ENCODE assay signal across 27 cellular contexts in the genomic region with DNA sequence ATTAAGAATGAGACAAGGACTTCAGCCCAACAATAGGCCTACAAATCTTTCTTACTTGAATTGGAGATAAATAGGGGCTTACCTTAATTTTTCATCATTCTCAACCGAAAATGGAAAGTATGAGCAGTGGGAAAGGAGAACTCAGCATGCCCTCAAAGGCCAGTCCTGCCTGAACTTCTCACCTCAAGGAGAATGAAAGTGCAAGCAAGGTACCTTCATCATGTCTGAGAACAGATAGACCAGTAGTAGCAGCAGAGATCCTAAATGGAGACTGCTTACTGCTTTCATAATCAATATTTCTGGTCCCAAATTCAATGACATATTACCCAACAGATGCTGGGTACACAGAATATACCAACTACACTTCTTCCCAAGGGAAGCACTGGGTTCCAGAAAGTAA.
"Had no signal": no experiment of that assay in that cellular context is flagged by ENCODE, and none has a peak within 500 bp of the region (broad histone marks: within the 10 kb centered on the region; RNA-seq: fewer than 3 reads in every experiment).

No MANE protein-coding gene starts in this region.

- H3K27me3 Mint-ChIP-seq: naive B cell; progenitor cell of endocrine pancreas; stimulated activated memory B cell treated with anti-CD40 and anti-IgM and Interleukin-4, amounts not matched to agents 10 μg/mL and 1 μg/mL and 100 μg/mL, for 72 hours had no signal

- H3K4me3 Mint-ChIP-seq: immature natural killer cell; mesothelial cell of epicardium; naive B cell; natural killer cell; nephron progenitor cell; stimulated activated memory B cell treated with anti-CD40 and anti-IgM and Interleukin-4, amounts not matched to agents 10 μg/mL and 1 μg/mL and 100 μg/mL, for 72 hours had no signal

- H3K36me3 Mint-ChIP-seq: immature natural killer cell; mesothelial cell of epicardium; naive B cell; natural killer cell; stimulated activated memory B cell treated with anti-CD40 and anti-IgM and Interleukin-4, amounts not matched to agents 10 μg/mL and 1 μg/mL and 100 μg/mL, for 72 hours had no signal

- H3K27ac ChIP-seq: left ventricle myocardium inferior, ovary, right atrium auricular region, right lobe of liver, stomach, testis, thyroid gland, transverse colon, upper lobe of left lung had no signal

- H3K36me3 ChIP-seq: left ventricle myocardium inferior, ovary, right atrium auricular region, right lobe of liver, stomach, thyroid gland, transverse colon, upper lobe of left lung had no signal

- H3K27me3 ChIP-seq: ovary, right atrium auricular region, right lobe of liver, stomach, testis, thyroid gland, transverse colon, upper lobe of left lung had no signal

- H3K9me3 Mint-ChIP-seq: immature natural killer cell; mesothelial cell of epicardium; naive B cell; natural killer cell; nephron progenitor cell; stimulated activated memory B cell treated with anti-CD40 and anti-IgM and Interleukin-4, amounts not matched to agents 10 μg/mL and 1 μg/mL and 100 μg/mL, for 72 hours had no signal

- H3K9me3 ChIP-seq: left ventricle myocardium inferior, ovary, right atrium auricular region, right lobe of liver, stomach, testis, thyroid gland, transverse colon, upper lobe of left lung had no signal

- FAIRE-seq: islet of Langerhans had no signal

- H3K27ac Mint-ChIP-seq: immature natural killer cell; naive B cell; natural killer cell; nephron progenitor cell; progenitor cell of endocrine pancreas; stimulated activated memory B cell treated with anti-CD40 and anti-IgM and Interleukin-4, amounts not matched to agents 10 μg/mL and 1 μg/mL and 100 μg/mL, for 72 hours had no signal

- ATAC-seq: natural killer cell; right lobe of liver; stimulated activated memory B cell treated with anti-CD40 and anti-IgM and Interleukin-4, amounts not matched to agents 10 μg/mL and 1 μg/mL and 100 μg/mL, for 72 hours had no signal

- H3K4me1 ChIP-seq: left ventricle myocardium inferior, right atrium auricular region, right lobe of liver, stomach, testis, thyroid gland, transverse colon, upper lobe of left lung had no signal

- H3K4me2 ChIP-seq: smooth muscle cell had no signal

- H3K4me3 ChIP-seq: left ventricle myocardium inferior, lung, ovary, right atrium auricular region, right lobe of liver, smooth muscle cell, stomach, testis, thyroid gland, transverse colon, upper lobe of left lung had no signal

- DNase-seq: hypothalamus; immature natural killer cell; kidney; left ventricle myocardium inferior; mesendoderm; naive B cell; natural killer cell; nephron progenitor cell; ovary; right lobe of liver; stimulated activated CD4-positive, alpha-beta T cell treated with anti-CD3 and anti-CD28 coated beads, Interleukin-1b, Interleukin-23, amount 100 ng/mL, for 48 hours; stimulated activated CD4-positive, alpha-beta T cell treated with anti-CD3 and anti-CD28 coated beads, Interleukin-2, amount 100 ng/mL, for 48 hours; stimulated activated CD4-positive, alpha-beta T cell treated with anti-CD3 and anti-CD28 coated beads, Interleukin-4, amount 100 ng/mL, for 4 hours; stimulated activated CD8-positive, alpha-beta memory T cell treated with anti-CD3 and anti-CD28 coated beads, Interleukin-4, amount 100 ng/mL, for 48 hours; stimulated activated naive CD4-positive, alpha-beta T cell treated with Interleukin-2 at 50 U/mL for 16 hours; stomach; testis; thyroid gland; transverse colon; upper lobe of left lung had no signal

- H3K4me1 Mint-ChIP-seq: immature natural killer cell; naive B cell; natural killer cell; nephron progenitor cell; stimulated activated memory B cell treated with anti-CD40 and anti-IgM and Interleukin-4, amounts not matched to agents 10 μg/mL and 1 μg/mL and 100 μg/mL, for 72 hours had no signal
